Comparison of ENCODE assay signal across 17 cellular contexts in genomic region chr10:91567815-91568214, GRCh38.
"Had no signal": no experiment of that assay in that cellular context is flagged by ENCODE, and none has a peak within 500 bp of the region (broad histone marks: within the 10 kb centered on the region; RNA-seq: fewer than 3 reads in every experiment).

No MANE protein-coding gene starts in this region.

- H3K4me3 ChIP-seq: body of pancreas, lung, spleen had no signal

- FAIRE-seq: colon had no signal

- H3K27me3 ChIP-seq: body of pancreas, spleen had no signal

- ATAC-seq: activated CD8-positive, alpha-beta T cell treated with anti-CD3 and anti-CD28 coated beads, Interleukin-2, amount 10 ng/mL, durations not matched to agents 7 days and 5 days; body of pancreas had no signal

- H3K27ac ChIP-seq: body of pancreas, spleen had no signal

- H3K36me3 ChIP-seq: spleen had no signal

- H3K9me3 ChIP-seq: body of pancreas, spleen had no signal

- H3K4me1 ChIP-seq: spleen had no signal

- DNase-seq: activated CD4-positive, alpha-beta T cell treated with anti-CD3 and anti-CD28 coated beads, Interleukin-2, amount 10 ng/mL, durations not matched to agents 24 days and 14 days; activated CD8-positive, alpha-beta T cell treated with anti-CD3 and anti-CD28 coated beads, Interleukin-2, amount 10 ng/mL, durations not matched to agents 7 days and 5 days; activated naive CD4-positive, alpha-beta T cell treated with Interleukin-2 at 50 U/mL for 16 hours; activated T-cell treated with anti-CD3 and anti-CD28 coated beads, Interleukin-2, amount 50 U/mL, for 24 hours; body of pancreas; central memory CD4-positive, alpha-beta T cell; endodermal cell; immature natural killer cell; midbrain; nephron progenitor cell; nucleus accumbens; retina; spleen; stimulated activated naive CD4-positive, alpha-beta T cell; SW 1271 had no signal
